Comparison of ENCODE assay signal across 13 cellular contexts in genomic region chr12:121810234-121810817, GRCh38. TPM values are rescaled to one million over a fixed set of nuclear protein-coding genes. Genes with fewer than 3 reads are reported as not detected.
DNase-seq lines count a peak whose midpoint lies in the region; ATAC-seq and TF ChIP-seq lines count a peak whose summit lies in the region.
"Had no signal": no experiment of that assay in that cellular context is flagged by ENCODE, and none has a peak within 500 bp of the region (broad histone marks: within the 10 kb centered on the region; RNA-seq: fewer than 3 reads in every experiment).

No MANE protein-coding gene starts in this region.

- peak overlapping the region in 1 of 2 donors; percentile 90 for H3K27ac ChIP-seq in breast epithelium

- no peaks in the 10 kb centered on the region for H3K27me3 ChIP-seq in breast epithelium
- no peaks in the 10 kb centered on the region for H3K27me3 ChIP-seq in iPS-15b (ENCODE audit: control insufficient read depth, insufficient read depth, low read length)

- H3K36me3 Mint-ChIP-seq in MCF 10A (ENCODE audit: insufficient read depth, unreplicated experiment), result peaks cover 39% of the 10 kb centered on the region
- H3K36me3 Mint-ChIP-seq in T-cell, result peaks cover 34% of the 10 kb centered on the region
- H3K36me3 Mint-ChIP-seq in stimulated activated naive B cell treated with anti-CD40 and anti-IgM and Interleukin-4, amounts not matched to agents 10 μg/mL and 1 μg/mL and 100 μg/mL, for 72 hours, result peaks cover 53 to 61% of the 10 kb centered on the region in 2 donors

- POLR2A ChIA-PET in MCF 10A (lab: Yijun Ruan, JAX), result interaction anchor here (1.3 to 12.4 kb wide), 4 partner anchors 13 to 98 kb away, joined by 3 to 344 read pairs (median 15); partner anchors contain the start of genes PSMD9, RHOF, SETD1B and TMEM120B
- POLR2A ChIA-PET in T-cell (lab: Charles Lee), result interaction anchor here (0.5 to 2.7 kb wide), 8 partner anchors 8 to 82 kb away, joined by 3 to 22 read pairs (median 6); partner anchors contain the start of gene RHOF (in 1 of the 2)

- ATAC-seq in T-cell (replicated peaks in 1 of 4) (no peak), GM19351 (IDR thresholded peaks at IDR 0.05; ENCODE audit: unreplicated experiment) (no peak)
- ATAC-seq in stimulated activated naive B cell treated with anti-CD40 and anti-IgM and Interleukin-4, amounts not matched to agents 10 μg/mL and 1 μg/mL and 100 μg/mL, for 72 hours (replicated peaks), result no peak

- DNase-seq in MCF 10A (ENCODE audit: unreplicated experiment) (no peak), breast epithelium (ENCODE audit: low spot score in 2 of 2) (no peak), T-cell (no peak), NCI-H1436 (lab: John Stamatoyannopoulos, UW) (no peak), AML-193 (lab: John Stamatoyannopoulos, UW) (no peak)
- DNase-seq in stimulated activated naive B cell treated with anti-CD40 and anti-IgM and Interleukin-4, amounts not matched to agents 10 μg/mL and 1 μg/mL and 100 μg/mL, for 72 hours, result no peak
- DNase-seq: NCI-H2171 treated with DMSO at 0.1 percent for 48 hours, RPMI8226, small intestine had no signal

- no peaks in the 10 kb centered on the region for H3K9me3 Mint-ChIP-seq in MCF 10A (ENCODE audit: unreplicated experiment)
- H3K9me3 Mint-ChIP-seq in T-cell, result no peaks in the 10 kb centered on the region
- no peaks in the 10 kb centered on the region for H3K9me3 Mint-ChIP-seq in stimulated activated naive B cell treated with anti-CD40 and anti-IgM and Interleukin-4, amounts not matched to agents 10 μg/mL and 1 μg/mL and 100 μg/mL, for 72 hours

- peak overlapping the region; percentile 82 for H3K4me3 Mint-ChIP-seq in MCF 10A (ENCODE audit: unreplicated experiment)
- H3K4me3 Mint-ChIP-seq in T-cell, result peak overlapping the region in 2 of 3 donors; percentile 13 to 90
- no peak overlapping the region for H3K4me3 Mint-ChIP-seq in stimulated activated naive B cell treated with anti-CD40 and anti-IgM and Interleukin-4, amounts not matched to agents 10 μg/mL and 1 μg/mL and 100 μg/mL, for 72 hours

- TF ChIP-seq POLR2A in breast epithelium (IDR thresholded peaks at IDR 0.05), result no peak

- H3K4me1 Mint-ChIP-seq in MCF 10A (ENCODE audit: insufficient read depth, unreplicated experiment) (peaks cover 28% of the 10 kb centered on the region), T-cell (peaks cover 50 to 76% (median 55%) of the 10 kb centered on the region in 3 donors)
- peaks cover 41 to 76% of the 10 kb centered on the region in 2 donors for H3K4me1 Mint-ChIP-seq in stimulated activated naive B cell treated with anti-CD40 and anti-IgM and Interleukin-4, amounts not matched to agents 10 μg/mL and 1 μg/mL and 100 μg/mL, for 72 hours

- H3K4me3 ChIP-seq in breast epithelium, result peak overlapping the region in 1 of 3 donors; percentile 73
- peak overlapping the region; percentile 86 for H3K4me3 ChIP-seq in iPS-15b (ENCODE audit: low read depth, low read length)

- CTCF ChIA-PET in MCF 10A (lab: Yijun Ruan, JAX), result interaction anchor here (0.6 to 16.6 kb wide), 10 partner anchors 8 to 116 kb away, joined by 3 to 390 read pairs (median 4); partner anchors contain the start of genes PSMD9 and RHOF
- CTCF ChIA-PET in T-cell (lab: Charles Lee), result interaction anchor here (0.6 to 13.1 kb wide), 9 partner anchors 8 to 124 kb away, joined by 3 to 344 read pairs (median 5); partner anchors contain the start of gene RHOF (in 2 of the 2)

- H3K27me3 Mint-ChIP-seq in MCF 10A (ENCODE audit: insufficient read depth, unreplicated experiment), result no peaks in the 10 kb centered on the region
- H3K27me3 Mint-ChIP-seq in T-cell, result no peaks in the 10 kb centered on the region
- no peaks in the 10 kb centered on the region for H3K27me3 Mint-ChIP-seq in stimulated activated naive B cell treated with anti-CD40 and anti-IgM and Interleukin-4, amounts not matched to agents 10 μg/mL and 1 μg/mL and 100 μg/mL, for 72 hours

- H3K27ac Mint-ChIP-seq in MCF 10A (ENCODE audit: low read depth, unreplicated experiment), result no peak overlapping the region
- H3K27ac Mint-ChIP-seq in T-cell, result peak overlapping the region; percentile 78 to 86
- peak overlapping the region; percentile 31 for H3K27ac Mint-ChIP-seq in stimulated activated naive B cell treated with anti-CD40 and anti-IgM and Interleukin-4, amounts not matched to agents 10 μg/mL and 1 μg/mL and 100 μg/mL, for 72 hours

- no TSS peak for BruUV-seq in MCF 10A (replicated peaks; lab: Mats Ljungman, UMichigan)

- H3K36me3 ChIP-seq in breast epithelium (no peaks in the 10 kb centered on the region), iPS-15b (ENCODE audit: control insufficient read depth, insufficient read depth, low read length) (peaks cover 40% of the 10 kb centered on the region)

- peak overlapping the region; percentile 19 for H3K9ac ChIP-seq in iPS-15b (ENCODE audit: low read depth, low read length)

- intact Hi-C loops in MCF 10A (cut with micrococcal nuclease) (no loop called here), breast epithelium (cut with DNase I; ENCODE audit: low total_unique reads) (no loop called here)

- H3K4me1 ChIP-seq in breast epithelium (peaks cover 9 to 26% of the 10 kb centered on the region in 2 donors), iPS-15b (ENCODE audit: control insufficient read depth, insufficient read depth, low read length) (peaks cover 15% of the 10 kb centered on the region)

- no peak for TF ChIP-seq CTCF in MCF 10A (IDR thresholded peaks at IDR 0.05; ENCODE audit: unreplicated experiment)
- TF ChIP-seq CTCF in breast epithelium (IDR thresholded peaks at IDR 0.05), result no peak

- H3K9me3 ChIP-seq in breast epithelium (no peaks in the 10 kb centered on the region), iPS-15b (ENCODE audit: control insufficient read depth, insufficient read depth, low read length) (no peaks in the 10 kb centered on the region)

RNA-seq across cellular contexts. Expression of gene SETD1B, which starts 6.5 kb away (rescaled TPM):
- total RNA-seq in MCF 10A (2022) (19.7 and 19.9 TPM in 2 replicates), breast epithelium (1 to 10 TPM; 4.2 to 7.9 (median 6.1) TPM), T-cell (100 to 1,000 TPM in 1 of 5 donors, 10 to 100 TPM in 4; 87.7 to 106 (median 96.0) TPM)

RNA-seq across cellular contexts. Expression of gene RHOF, which starts 16.8 kb away (rescaled TPM):
- total RNA-seq in MCF 10A (2022) (9.5 and 11.6 TPM in 2 replicates), breast epithelium (10 to 100 TPM in 2 of 3 donors, 1 to 10 TPM in 1; 5.8 to 13.1 (median 12.0) TPM), T-cell (100 to 1,000 TPM; 137 to 158 (median 145) TPM)

RNA-seq across cellular contexts. Expression of gene HPD, which starts 48.3 kb away (rescaled TPM):
- total RNA-seq in MCF 10A (2022), result 0.21 TPM in 1 of 2 replicates, not detected in the other
- total RNA-seq in breast epithelium, result 1 to 10 TPM in 1 of 3 donors, under 1 TPM in 1, not detected in 1; 0.64 to 1.6 TPM
- under 1 TPM in 3 of 5 donors, not detected in 2; 0.39 to 0.92 (median 0.58) TPM for total RNA-seq in T-cell
- total RNA-seq: cerebellum, urinary bladder had no signal

Comparison
In these comparisons a context has a peak if more than half of its experiments do, and no peak if none do; other contexts are left out.
1. H3K4me3 Mint-ChIP-seq: peak in MCF 10A (single experiment) and T-cell (2 of 3); none in stimulated activated naive B cell treated with anti-CD40 and anti-IgM and Interleukin-4, amounts not matched to agents 10 μg/mL and 1 μg/mL and 100 μg/mL, for 72 hours (0 of 2).
2. RNA of gene RHOF, which starts 16.8 kb away (total RNA-seq): 137 to 158 TPM in T-cell; 5.8 to 13.1 TPM in breast epithelium and 9.5 to 11.6 TPM in MCF 10A; every median in the first group is over 4 times any median in the second.